ENCODE assay signal across 17 cellular contexts in genomic region chr13:47220453-47221150, GRCh38.
"Had no signal": no experiment of that assay in that cellular context is flagged by ENCODE, and none has a peak within 500 bp of the region (broad histone marks: within the 10 kb centered on the region; RNA-seq: fewer than 3 reads in every experiment).

No MANE protein-coding gene starts in this region.

- H3K27me3 ChIP-seq: cardiac muscle cell, right atrium auricular region had no signal

- H3K36me3 ChIP-seq: cardiac muscle cell, right atrium auricular region had no signal

- ATAC-seq: activated CD4-positive, CD25-positive, alpha-beta regulatory T cell treated with anti-CD3 and anti-CD28 coated beads, Interleukin-2, amount 50 U/mL, for 24 hours; left ventricle myocardium superior; natural killer cell; stimulated activated naive CD8-positive, alpha-beta T cell treated with anti-CD3 and anti-CD28 coated beads, Interleukin-15, Interleukin-2, amounts not matched to agents 100 U/mL and 50 U/mL, for 24 hours; T-helper 17 cell had no signal

- DNase-seq: activated CD4-positive, alpha-beta T cell treated with anti-CD3 and anti-CD28 coated beads, Interleukin-2, amount 50 U/mL, for 1 hour; activated CD8-positive, alpha-beta memory T cell treated with anti-CD3 and anti-CD28 coated beads for 24 hours; activated naive CD8-positive, alpha-beta T cell treated with anti-CD3 and anti-CD28 coated beads for 36 hours; anterior cingulate cortex; foreskin fibroblast; kidney glomerular epithelial cell; left ventricle myocardium superior; natural killer cell; occipital lobe; stimulated activated CD4-positive, alpha-beta T cell treated with anti-CD3 and anti-CD28 coated beads, Interleukin-4, amount 100 ng/mL, for 4 hours; stimulated activated CD8-positive, alpha-beta memory T cell treated with anti-CD3 and anti-CD28 coated beads, Interleukin-4, amount 100 ng/mL, for 48 hours; stimulated activated naive CD8-positive, alpha-beta T cell treated with anti-CD3 and anti-CD28 coated beads, Interleukin-15, Interleukin-2, amounts not matched to agents 100 U/mL and 50 U/mL, for 24 hours; T-helper 17 cell had no signal

- H3K4me3 ChIP-seq: cardiac muscle cell, right atrium auricular region, skin epidermis had no signal

- H3K4me1 ChIP-seq: right atrium auricular region had no signal

- H3K9me3 ChIP-seq: right atrium auricular region had no signal

- H3K27ac ChIP-seq: cardiac muscle cell, right atrium auricular region, skin epidermis had no signal
